Comparison of ENCODE assay signal across 6 cellular contexts in the genomic region with DNA sequence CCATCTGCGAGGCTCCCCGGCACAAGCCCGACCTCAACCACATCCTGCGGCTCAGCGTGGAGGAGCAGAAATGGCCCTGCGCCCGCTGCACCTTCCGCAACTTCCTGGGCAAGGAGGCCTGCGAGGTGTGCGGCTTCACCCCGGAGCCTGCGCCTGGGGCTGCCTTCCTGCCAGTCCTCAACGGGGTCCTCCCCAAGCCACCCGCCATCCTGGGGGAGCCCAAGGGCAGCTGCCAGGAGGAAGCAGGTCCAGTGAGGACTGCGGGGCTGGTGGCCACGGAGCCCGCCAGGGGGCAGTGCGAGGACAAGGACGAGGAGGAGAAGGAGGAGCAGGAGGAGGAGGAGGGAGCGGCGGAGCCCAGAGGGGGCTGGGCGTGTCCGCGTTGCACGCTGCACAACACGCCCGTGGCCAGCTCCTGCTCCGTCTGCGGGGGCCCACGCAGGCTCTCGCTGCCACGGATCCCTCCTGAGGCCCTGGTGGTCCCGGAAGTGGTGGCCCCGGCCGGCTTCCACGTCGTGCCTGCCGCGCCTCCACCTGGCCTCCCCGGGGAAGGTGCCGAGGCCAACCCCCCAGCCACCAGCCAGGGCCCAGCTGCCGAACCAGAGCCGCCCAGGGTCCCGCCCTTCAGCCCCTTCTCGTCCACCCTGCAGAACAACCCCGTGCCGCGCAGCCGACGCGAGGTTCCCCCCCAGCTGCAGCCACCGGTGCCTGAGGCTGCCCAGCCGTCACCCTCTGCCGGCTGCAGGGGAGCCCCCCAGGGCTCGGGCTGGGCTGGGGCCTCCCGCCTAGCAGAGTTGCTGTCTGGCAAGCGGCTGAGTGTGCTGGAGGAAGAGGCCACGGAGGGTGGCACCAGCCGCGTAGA. TPM values are rescaled to one million over a fixed set of nuclear protein-coding genes. Genes with fewer than 3 reads are reported as not detected.
DNase-seq lines count a peak whose midpoint lies in the region; ATAC-seq, FAIRE-seq and TF ChIP-seq lines count a peak whose summit lies in the region.

No MANE protein-coding gene starts in this region.

- peaks cover 59% of the 10 kb centered on the region for H3K4me1 ChIP-seq in BLaER1
- H3K4me1 ChIP-seq in spleen = peaks cover 4 to 44% (median 16%) of the 10 kb centered on the region in 6 donors

- H3K27me3 Mint-ChIP-seq in T-cell = no peaks in the 10 kb centered on the region

- intact Hi-C loops in spleen (cut with DNase I; ENCODE audit: low total_unique reads) = no loop called here

- DNase-seq in T-cell (peak in 28 of 34 experiments; percentile 16 to 58 (median 38)), epithelial cell of esophagus (ENCODE audit: low read depth) (peak; percentile 61), spleen (peak; percentile 94), GM19239 (ENCODE audit: insufficient read length, low spot score) (no peak)

- TF ChIP-seq CTCF in epithelial cell of esophagus (IDR thresholded peaks at IDR 0.05; ENCODE audit: insufficient read depth, low read depth, low read length, missing control alignments) (peak; percentile 60), spleen (IDR thresholded peaks at IDR 0.05 in 8 of 11, conservative IDR thresholded peaks at IDR 0.05 in 3 of 11) (peak; percentile 45 to 85 (median 71))

- peak; percentile 56 to 74 (median 69) for ATAC-seq in T-cell (replicated peaks in 1 of 4)
- ATAC-seq in GM18861 (IDR thresholded peaks at IDR 0.05; ENCODE audit: unreplicated experiment) = no peak

- peaks cover 81% of the 10 kb centered on the region for H4K20me1 ChIP-seq in BLaER1

- H3K27ac Mint-ChIP-seq in T-cell = no peak overlapping the region

- no peaks in the 10 kb centered on the region for H3K36me3 Mint-ChIP-seq in T-cell

- no peak for TF ChIP-seq POLR2A in spleen (IDR thresholded peaks at IDR 0.05)

- 39 to 75% (median 60%) methylated on average over 29 to 60 of the region's 60 CpGs for WGBS in spleen, 5 donors

- H3K27me3 ChIP-seq in BLaER1 (no peaks in the 10 kb centered on the region), spleen (replicated peaks in 1 of 7) (no peaks in the 10 kb centered on the region)

- CTCF ChIA-PET in T-cell (lab: Charles Lee) = no interaction called here

- H3K9ac ChIP-seq in BLaER1 = peak overlapping the region; percentile 41; the same call in 1 of the 2 replicates

- H3K4me1 Mint-ChIP-seq in T-cell = no peaks in the 10 kb centered on the region

- H3K4me3 ChIP-seq in BLaER1 (peak overlapping the region; percentile 53), epithelial cell of esophagus (ENCODE audit: low read length) (no peak overlapping the region), spleen (peak overlapping the region in 4 of 8 donors; percentile 3 to 45 (median 12))

- H3K36me3 ChIP-seq in BLaER1 (peaks cover 62% of the 10 kb centered on the region), spleen (peaks cover 0 to 91% (median 35%) of the 10 kb centered on the region in 6 donors)

- POLR2A ChIA-PET in T-cell (lab: Charles Lee) = no interaction called here

- peak overlapping the region in 1 of 3 donors; percentile 35 for H3K4me3 Mint-ChIP-seq in T-cell

- H3K4me2 ChIP-seq in BLaER1 = peak overlapping the region; percentile 79

- FAIRE-seq in GM19239 (lab: Jason Lieb, UNC) = no peak

- H3K9me3 Mint-ChIP-seq in T-cell = no peaks in the 10 kb centered on the region

- H3K9me3 ChIP-seq in BLaER1 (no peaks in the 10 kb centered on the region), spleen (no peaks in the 10 kb centered on the region)

- H3K27ac ChIP-seq in BLaER1 (peak overlapping the region; percentile 71), spleen (peak overlapping the region in 4 of 8 donors; percentile 4 to 53 (median 46))

RNA-seq across cellular contexts. Expression of a gene that starts 13.1 kb away (rescaled TPM):
- total RNA-seq in T-cell (not detected), spleen (not detected)
- not detected for polyA plus RNA-seq in spleen

RNA-seq across cellular contexts. Expression of a gene that starts 19.6 kb away (rescaled TPM):
- 10 to 100 TPM; 61.7 to 89.0 (median 82.7) TPM for total RNA-seq in T-cell
- 10 to 100 TPM; 48.1 to 71.7 (median 63.9) TPM for total RNA-seq in spleen
- 10 to 100 TPM; 25.8 to 65.0 (median 36.4) TPM for polyA plus RNA-seq in spleen

RNA-seq across cellular contexts. Expression of a gene that starts 19.7 kb away (rescaled TPM):
- total RNA-seq in T-cell (1 to 10 TPM; 1.3 to 5.0 (median 3.6) TPM), spleen (1 to 10 TPM; 1.5 to 8.8 (median 4.5) TPM)
- polyA plus RNA-seq in spleen = 1 to 10 TPM; 2.7 to 4.7 (median 3.6) TPM

RNA-seq across cellular contexts. Expression of a gene that starts 22.6 kb away (rescaled TPM):
- total RNA-seq in T-cell (10 to 100 TPM; 38.2 to 86.9 (median 63.1) TPM), spleen (10 to 100 TPM; 36.1 to 42.7 (median 39.2) TPM)
- polyA plus RNA-seq in spleen = 10 to 100 TPM; 20.7 to 70.5 (median 42.2) TPM

RNA-seq across cellular contexts. Expression of a gene that starts 42.7 kb away (rescaled TPM):
- total RNA-seq in T-cell (10 to 100 TPM; 14.1 to 28.0 (median 24.4) TPM), spleen (10 to 100 TPM; 12.9 to 21.6 (median 15.3) TPM)
- polyA plus RNA-seq in spleen = 10 to 100 TPM in 2 of 3 donors, 1 to 10 TPM in 1; 8.1 to 20.9 (median 11.0) TPM
